8 cellular contexts compared by ENCODE assay signal in genomic region chr6:138499303-138499991, GRCh38. TPM values are rescaled to one million over a fixed set of nuclear protein-coding genes. Genes with fewer than 3 reads are reported as not detected.
DNase-seq lines count a peak whose midpoint lies in the region; ATAC-seq and TF ChIP-seq lines count a peak whose summit lies in the region.

NHSL1 (minus strand) TSS chr6:138499494; CDS start chr6:138499290, 204 bp downstream.

- H3K36me3 Mint-ChIP-seq in IgD-negative memory B cell: no peaks in the 10 kb centered on the region
- no peaks in the 10 kb centered on the region for H3K36me3 Mint-ChIP-seq in activated T-helper 2 cell treated with anti-CD3 and anti-CD28 coated beads, Interferon-gamma antibody, Interleukin-2, Interleukin-4, amounts not matched to agents 10 μg/mL and 5 μg/mL and 100 μg/mL, durations not matched to agents 14 hours and 24 hours and 36 hours (ENCODE audit: low read depth)

- H3K4me3 ChIP-seq in colonic mucosa (peak within 1 kb of the TSS; percentile 33), lung (no peak within 1 kb of the TSS)

- intact Hi-C loops in colonic mucosa (cut with DNase I): no loop called here
- intact Hi-C loops in activated T-helper 2 cell treated with anti-CD3 and anti-CD28 coated beads, Interferon-gamma antibody, Interleukin-2, Interleukin-4, amounts not matched to agents 10 μg/mL and 5 μg/mL and 100 μg/mL, durations not matched to agents 14 hours and 24 hours and 36 hours (cut with micrococcal nuclease): no loop called here

- H3K4me1 ChIP-seq in colonic mucosa: peaks cover 5% of the 10 kb centered on the region
- peaks cover under 1 to 28% of the 10 kb centered on the region in 2 donors for H3K4me1 ChIP-seq in lung (ENCODE audit: control insufficient read depth in 2 of 2, insufficient read depth in 2 of 2, low read length in 2 of 2)

- peaks cover 43% of the 10 kb centered on the region for H3K27me3 Mint-ChIP-seq in IgD-negative memory B cell
- peaks cover 29% of the 10 kb centered on the region for H3K27me3 Mint-ChIP-seq in activated T-helper 2 cell treated with anti-CD3 and anti-CD28 coated beads, Interferon-gamma antibody, Interleukin-2, Interleukin-4, amounts not matched to agents 10 μg/mL and 5 μg/mL and 100 μg/mL, durations not matched to agents 14 hours and 24 hours and 36 hours (ENCODE audit: low read depth)

- peaks cover 7 to 13% (median 13%) of the 10 kb centered on the region in 3 donors for H3K4me1 Mint-ChIP-seq in IgD-negative memory B cell
- H3K4me1 Mint-ChIP-seq in activated T-helper 2 cell treated with anti-CD3 and anti-CD28 coated beads, Interferon-gamma antibody, Interleukin-2, Interleukin-4, amounts not matched to agents 10 μg/mL and 5 μg/mL and 100 μg/mL, durations not matched to agents 14 hours and 24 hours and 36 hours (ENCODE audit: low read depth): peaks cover 8% of the 10 kb centered on the region

- peak; percentile 94 for ATAC-seq in GM21576 (IDR thresholded peaks at IDR 0.05; ENCODE audit: unreplicated experiment)
- no peak for ATAC-seq in lung (ENCODE audit: insufficient read depth, low FRiP score)
- ATAC-seq in GM18520 (IDR thresholded peaks at IDR 0.05; ENCODE audit: unreplicated experiment): no peak

- H3K9ac ChIP-seq in colonic mucosa (ENCODE audit: low read depth in 2 of 2, low read length in 2 of 2): peak within 1 kb of the TSS in 1 of 2 donors; percentile 76

- no peak within 1 kb of the TSS for H3K27ac Mint-ChIP-seq in IgD-negative memory B cell
- H3K27ac Mint-ChIP-seq in activated T-helper 2 cell treated with anti-CD3 and anti-CD28 coated beads, Interferon-gamma antibody, Interleukin-2, Interleukin-4, amounts not matched to agents 10 μg/mL and 5 μg/mL and 100 μg/mL, durations not matched to agents 14 hours and 24 hours and 36 hours: no peak within 1 kb of the TSS

- TF ChIP-seq CTCF in colonic mucosa (IDR thresholded peaks at IDR 0.05): no peak
- no peak for TF ChIP-seq CTCF in lung (IDR thresholded peaks at IDR 0.05; ENCODE audit: control extremely low read depth, extremely low read depth)

- DNase-seq in EH (ENCODE audit: low read depth) (peak; percentile 39), colonic mucosa (peak; percentile 70), lung (ENCODE audit: low spot score) (no peak)
- no peak for DNase-seq in stimulated activated CD4-positive, alpha-beta T cell treated with anti-CD3 and anti-CD28 coated beads, Interleukin-15, amount 100 ng/mL, for 24 hours
- DNase-seq in activated T-helper 2 cell treated with anti-CD3 and anti-CD28 coated beads, Interferon-gamma antibody, Interleukin-2, Interleukin-4, amounts not matched to agents 10 μg/mL and 5 μg/mL and 100 μg/mL, durations not matched to agents 14 hours and 24 hours and 36 hours (ENCODE audit: low spot score): no peak

- H3K27ac ChIP-seq in colonic mucosa (peak within 1 kb of the TSS; percentile 75), lung (ENCODE audit: low read depth in 1 of 2, low read length in 1 of 2) (peak within 1 kb of the TSS in 1 of 2 donors; percentile 12)

- H3K27me3 ChIP-seq in colonic mucosa: no peaks in the 10 kb centered on the region
- H3K27me3 ChIP-seq in lung (ENCODE audit: control insufficient read depth, insufficient read depth): no peaks in the 10 kb centered on the region

- H3K9me3 ChIP-seq in colonic mucosa (no peaks in the 10 kb centered on the region), lung (ENCODE audit: control insufficient read depth in 2 of 2, insufficient read depth in 1 of 2, low read length in 1 of 2) (no peaks in the 10 kb centered on the region)

- H3K4me3 Mint-ChIP-seq in IgD-negative memory B cell: peak within 1 kb of the TSS in 3 of 4 donors; percentile 3 to 79 (median 51)
- no peak within 1 kb of the TSS for H3K4me3 Mint-ChIP-seq in activated T-helper 2 cell treated with anti-CD3 and anti-CD28 coated beads, Interferon-gamma antibody, Interleukin-2, Interleukin-4, amounts not matched to agents 10 μg/mL and 5 μg/mL and 100 μg/mL, durations not matched to agents 14 hours and 24 hours and 36 hours (ENCODE audit: low read depth)

- 24 to 55% methylated on average over 8 of the region's 8 CpGs for WGBS in lung, 2 donors

- no peaks in the 10 kb centered on the region for H3K36me3 ChIP-seq in colonic mucosa
- peaks cover 0 to 5% of the 10 kb centered on the region in 2 donors for H3K36me3 ChIP-seq in lung (ENCODE audit: control insufficient read depth in 2 of 2, insufficient read depth in 2 of 2, low read length in 2 of 2)

- H3K9me3 Mint-ChIP-seq in IgD-negative memory B cell: no peaks in the 10 kb centered on the region
- H3K9me3 Mint-ChIP-seq in activated T-helper 2 cell treated with anti-CD3 and anti-CD28 coated beads, Interferon-gamma antibody, Interleukin-2, Interleukin-4, amounts not matched to agents 10 μg/mL and 5 μg/mL and 100 μg/mL, durations not matched to agents 14 hours and 24 hours and 36 hours: no peaks in the 10 kb centered on the region

RNA-seq across cellular contexts. Expression of gene NHSL1, which starts in this region (rescaled TPM):
- not detected for polyA plus RNA-seq in IgD-negative memory B cell
- 10 to 100 TPM; 82.8 to 94.8 TPM for total RNA-seq in colonic mucosa
- total RNA-seq in lung: 10 to 100 TPM; 46.4 to 53.7 TPM
- 10 to 100 TPM in 1 of 2 donors, 1 to 10 TPM in 1; 5.2 to 14.4 TPM for polyA plus RNA-seq in lung
- total RNA-seq in activated T-helper 2 cell treated with anti-CD3 and anti-CD28 coated beads, Interferon-gamma antibody, Interleukin-2, Interleukin-4, amounts not matched to agents 10 μg/mL and 5 μg/mL and 100 μg/mL, durations not matched to agents 14 hours and 24 hours and 36 hours: 1.5 and 2.4 TPM in 2 replicates

Comparison
In these comparisons a context has a peak if more than half of its experiments do, and no peak if none do; other contexts are left out.
1. RNA of gene NHSL1 (total RNA-seq): 82.8 to 94.8 TPM in colonic mucosa and 46.4 to 53.7 TPM in lung; 1.5 to 2.4 TPM in activated T-helper 2 cell treated with anti-CD3 and anti-CD28 coated beads, Interferon-gamma antibody, Interleukin-2, Interleukin-4, amounts not matched to agents 10 μg/mL and 5 μg/mL and 100 μg/mL, durations not matched to agents 14 hours and 24 hours and 36 hours; every median in the first group is over 10 times any median in the second.
2. DNase-seq: peak in EH (single experiment) and colonic mucosa (single experiment); none in lung (single experiment), stimulated activated CD4-positive, alpha-beta T cell treated with anti-CD3 and anti-CD28 coated beads, Interleukin-15, amount 100 ng/mL, for 24 hours (single experiment) and activated T-helper 2 cell treated with anti-CD3 and anti-CD28 coated beads, Interferon-gamma antibody, Interleukin-2, Interleukin-4, amounts not matched to agents 10 μg/mL and 5 μg/mL and 100 μg/mL, durations not matched to agents 14 hours and 24 hours and 36 hours (single experiment).